ENCODE assay signal across 26 cellular contexts in genomic region chr1:20112279-20113000, GRCh38. TPM values are rescaled to one million over a fixed set of nuclear protein-coding genes. Genes with fewer than 3 reads are reported as not detected.
A peak's percentile ranks its signal among the peaks of the same experiment; 100 is the strongest.
DNase-seq lines count a peak whose midpoint lies in the region; ATAC-seq lines count a peak whose summit lies in the region.
"Had no signal": no experiment of that assay in that cellular context is flagged by ENCODE, and none has a peak within 500 bp of the region (broad histone marks: within the 10 kb centered on the region; RNA-seq: fewer than 3 reads in every experiment).

No MANE protein-coding gene starts in this region.

- POLR2A ChIA-PET in activated CD4-positive, alpha-beta T cell treated with anti-CD3 and anti-CD28 coated beads for 36 hours (lab: Charles Lee) = no interaction called here
- POLR2A ChIA-PET in T-cell (lab: Charles Lee) = no interaction called here

- H3K9me3 Mint-ChIP-seq in activated CD4-positive, alpha-beta T cell treated with anti-CD3 and anti-CD28 coated beads for 36 hours (ENCODE audit: low read depth) = no peaks in the 10 kb centered on the region
- H3K9me3 Mint-ChIP-seq in T-cell = no peaks in the 10 kb centered on the region
- H3K9me3 Mint-ChIP-seq: activated naive CD4-positive, alpha-beta T cell treated with anti-CD3 and anti-CD28 coated beads, Interleukin-2, amount 50 U/mL, for 24 hours had no signal

- CTCF ChIA-PET in activated CD4-positive, alpha-beta T cell treated with anti-CD3 and anti-CD28 coated beads for 36 hours (lab: Charles Lee) = no interaction called here
- CTCF ChIA-PET in T-cell (lab: Charles Lee) = no interaction called here

- H3K4me1 Mint-ChIP-seq in activated CD4-positive, alpha-beta T cell treated with anti-CD3 and anti-CD28 coated beads for 36 hours = no peaks in the 10 kb centered on the region
- no peaks in the 10 kb centered on the region for H3K4me1 Mint-ChIP-seq in T-cell
- H3K4me1 Mint-ChIP-seq: activated naive CD4-positive, alpha-beta T cell treated with anti-CD3 and anti-CD28 coated beads, Interleukin-2, amount 50 U/mL, for 24 hours had no signal

- no peak overlapping the region for H3K27ac Mint-ChIP-seq in activated CD4-positive, alpha-beta T cell treated with anti-CD3 and anti-CD28 coated beads for 36 hours
- H3K27ac Mint-ChIP-seq in T-cell = no peak overlapping the region
- H3K27ac Mint-ChIP-seq: activated naive CD4-positive, alpha-beta T cell treated with anti-CD3 and anti-CD28 coated beads, Interleukin-2, amount 50 U/mL, for 24 hours had no signal

- peak; percentile 26 for ATAC-seq in activated CD4-positive, alpha-beta T cell treated with anti-CD3 and anti-CD28 coated beads for 36 hours
- no peak for ATAC-seq in T-cell (replicated peaks in 1 of 4)
- ATAC-seq: A549; stimulated activated naive CD8-positive, alpha-beta T cell treated with anti-CD3 and anti-CD28 coated beads, Interleukin-15, Interleukin-2, amounts not matched to agents 100 U/mL and 50 U/mL, for 24 hours had no signal

- no peaks in the 10 kb centered on the region for H3K36me3 Mint-ChIP-seq in activated CD4-positive, alpha-beta T cell treated with anti-CD3 and anti-CD28 coated beads for 36 hours (ENCODE audit: low read depth)
- no peaks in the 10 kb centered on the region for H3K36me3 Mint-ChIP-seq in T-cell
- H3K36me3 Mint-ChIP-seq: activated naive CD4-positive, alpha-beta T cell treated with anti-CD3 and anti-CD28 coated beads, Interleukin-2, amount 50 U/mL, for 24 hours had no signal

- intact Hi-C loops in activated CD4-positive, alpha-beta T cell treated with anti-CD3 and anti-CD28 coated beads for 36 hours (cut with DNase I, micrococcal nuclease) = no loop called here

- no peak for DNase-seq in activated CD4-positive, alpha-beta T cell treated with anti-CD3 and anti-CD28 coated beads for 36 hours
- no peak for DNase-seq in activated CD4-positive, alpha-beta T cell treated with anti-CD3 and anti-CD28 coated beads, Interleukin-2, amount 50 U/mL, for 1 hour
- DNase-seq in RPMI7951 (ENCODE audit: low read depth) (peak; percentile 58), mesenteric fat pad (ENCODE audit: low spot score) (peak; percentile 57), KG1 (lab: John Stamatoyannopoulos, UW) (no peak), iPS-NIHi7 (ENCODE audit: extremely low spot score) (no peak), OCI-M1 (lab: John Stamatoyannopoulos, UW) (no peak), T-cell (no peak)
- DNase-seq: activated CD4-positive, CD25-positive, alpha-beta regulatory T cell; central memory CD4-positive, alpha-beta T cell; COR-L47; foreskin melanocyte; GOT3; NCI-H1417; NCI-H526 treated with DMSO at 0.1 percent for 48 hours; stimulated activated CD4-positive, alpha-beta T cell treated with anti-CD3 and anti-CD28 coated beads, Interleukin-4, amount 100 ng/mL, for 24 hours; stimulated activated naive CD8-positive, alpha-beta T cell treated with anti-CD3 and anti-CD28 coated beads, Interleukin-15, Interleukin-2, amounts not matched to agents 100 U/mL and 50 U/mL, for 24 hours; thyroid gland had no signal

- H3K4me3 Mint-ChIP-seq in activated CD4-positive, alpha-beta T cell treated with anti-CD3 and anti-CD28 coated beads for 36 hours = no peak overlapping the region
- no peak overlapping the region for H3K4me3 Mint-ChIP-seq in T-cell
- H3K4me3 Mint-ChIP-seq: activated naive CD4-positive, alpha-beta T cell treated with anti-CD3 and anti-CD28 coated beads, Interleukin-2, amount 50 U/mL, for 24 hours had no signal

- peaks cover 15% of the 10 kb centered on the region for H3K27me3 Mint-ChIP-seq in activated CD4-positive, alpha-beta T cell treated with anti-CD3 and anti-CD28 coated beads for 36 hours
- H3K27me3 Mint-ChIP-seq in T-cell = peaks cover 26 to 27% of the 10 kb centered on the region in 2 donors

RNA-seq across cellular contexts. Expression of gene PLA2G2D, which starts 6.9 kb away (rescaled TPM):
- not detected for total RNA-seq in activated CD4-positive, alpha-beta T cell treated with anti-CD3 and anti-CD28 coated beads for 36 hours
- not detected in 2 replicates for total RNA-seq in RPMI7951 (2014; rRNA removed; shearing (Covaris generic))
- total RNA-seq in mesenteric fat pad (not detected), T-cell (not detected)
- total RNA-seq: activated CD8-positive, alpha-beta memory T cell treated with anti-CD3 and anti-CD28 coated beads for 36 hours; dermis microvascular lymphatic vessel endothelial cell; hepatocyte; pulmonary artery endothelial cell; thyroid gland had no signal

RNA-seq across cellular contexts. Expression of gene PLA2G2F, which starts 26.7 kb away (rescaled TPM):
- total RNA-seq in activated CD4-positive, alpha-beta T cell treated with anti-CD3 and anti-CD28 coated beads for 36 hours = not detected
- not detected in 2 replicates for total RNA-seq in RPMI7951 (2014; rRNA removed; shearing (Covaris generic))
- total RNA-seq in mesenteric fat pad (not detected), T-cell (not detected)
- total RNA-seq: activated CD8-positive, alpha-beta memory T cell treated with anti-CD3 and anti-CD28 coated beads for 36 hours; aorta; dermis microvascular lymphatic vessel endothelial cell; hepatocyte; lung; pulmonary artery endothelial cell; thyroid gland had no signal

RNA-seq across cellular contexts. Expression of gene PLA2G5, which starts 42.4 kb away (rescaled TPM):
- total RNA-seq in activated CD4-positive, alpha-beta T cell treated with anti-CD3 and anti-CD28 coated beads for 36 hours = not detected
- not detected in 2 replicates for total RNA-seq in RPMI7951 (2014; rRNA removed; shearing (Covaris generic))
- total RNA-seq in mesenteric fat pad = 5.5 TPM
- not detected for total RNA-seq in T-cell
- total RNA-seq: activated CD8-positive, alpha-beta memory T cell treated with anti-CD3 and anti-CD28 coated beads for 36 hours had no signal

Comparison
In these comparisons a context has a peak if more than half of its experiments do, and no peak if none do; other contexts are left out.
1. DNase-seq: peak in RPMI7951 (single experiment) and mesenteric fat pad (single experiment); none in activated CD4-positive, alpha-beta T cell treated with anti-CD3 and anti-CD28 coated beads for 36 hours (single experiment), activated CD4-positive, alpha-beta T cell treated with anti-CD3 and anti-CD28 coated beads, Interleukin-2, amount 50 U/mL, for 1 hour (single experiment), KG1 (single experiment), iPS-NIHi7 (single experiment), OCI-M1 (single experiment) and T-cell (0 of 34).